8 cellular contexts compared by ENCODE assay signal in the genomic region with DNA sequence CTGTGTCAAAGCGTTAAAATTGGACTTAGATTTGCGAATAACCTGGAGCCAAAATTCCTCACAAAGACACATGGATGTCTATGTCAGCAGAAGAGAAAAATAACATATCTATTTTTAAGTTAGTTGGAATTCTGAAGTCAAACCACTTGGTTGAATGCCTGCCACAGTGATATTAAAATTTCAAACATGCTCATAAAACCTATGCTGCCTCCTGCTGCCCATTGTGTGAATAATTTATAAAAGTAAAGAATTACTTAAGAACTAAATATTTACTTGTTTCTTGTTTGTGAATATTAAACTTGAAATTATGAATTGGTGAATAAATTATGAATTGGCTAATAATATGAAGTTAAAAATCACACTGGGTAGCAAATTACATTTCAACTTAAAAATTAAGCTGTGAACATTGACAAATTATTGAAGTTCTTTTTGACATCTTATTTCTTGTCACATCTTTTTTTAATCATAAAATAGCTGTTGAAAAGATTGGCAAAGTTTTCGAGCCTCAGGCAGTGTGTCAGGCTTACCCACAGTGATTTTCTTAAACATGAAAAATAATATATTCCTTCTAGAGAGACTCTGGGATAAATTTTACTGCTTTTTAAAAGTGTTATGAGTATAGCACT. TPM values are rescaled to one million over a fixed set of nuclear protein-coding genes. Genes with fewer than 3 reads are reported as not detected.
A peak's percentile ranks its signal among the peaks of the same experiment; 100 is the strongest.
DNase-seq lines count a peak whose midpoint lies in the region; ATAC-seq, FAIRE-seq and TF ChIP-seq lines count a peak whose summit lies in the region.

No MANE protein-coding gene starts in this region.

- ATAC-seq in GM21360 (IDR thresholded peaks at IDR 0.05; ENCODE audit: unreplicated experiment) = no peak
- no peak for ATAC-seq in GM21528 (IDR thresholded peaks at IDR 0.05; ENCODE audit: low FRiP score, unreplicated experiment)
- ATAC-seq in HG03342 (IDR thresholded peaks at IDR 0.05; ENCODE audit: unreplicated experiment) = no peak

- H3K27me3 ChIP-seq in OCI-LY3 (ENCODE audit: low read depth, low read length) (no peaks in the 10 kb centered on the region), H1 (replicated peaks in 1 of 4; ENCODE audit: control insufficient read depth in 3 of 4, extremely low read depth in 1 of 4, insufficient read depth in 3 of 4, low read length in 3 of 4) (no peaks in the 10 kb centered on the region)

- no peak overlapping the region for H3K27ac ChIP-seq in OCI-LY3 (ENCODE audit: low read length)
- H3K27ac ChIP-seq in H1 (ENCODE audit: low read depth, low read length) = no peak overlapping the region

- H2BK20ac ChIP-seq in H1 (ENCODE audit: low read length) = no peak overlapping the region

- H3K4me2 ChIP-seq in OCI-LY3 (ENCODE audit: low read length) (no peak overlapping the region), H1 (ENCODE audit: insufficient read depth in 1 of 2, low read depth in 2 of 2, low read length in 2 of 2) (no peak overlapping the region)

- H3K4me3 ChIP-seq in OCI-LY3 (ENCODE audit: low read length) (no peak overlapping the region), H1 (ENCODE audit: extremely low read depth in 1 of 4, insufficient read depth in 2 of 4, low read depth in 3 of 4, low read length in 4 of 4) (no peak overlapping the region)

- no peak overlapping the region for H3K4me3 Mint-ChIP-seq in neural crest cell

- H3K9me3 ChIP-seq in OCI-LY3 (ENCODE audit: insufficient read depth, low read length) (no peaks in the 10 kb centered on the region), H1 (ENCODE audit: insufficient read depth in 2 of 2, low read depth in 1 of 2, low read length in 1 of 2) (no peaks in the 10 kb centered on the region)

- H4K91ac ChIP-seq in H1 (replicated peaks; ENCODE audit: insufficient read length, low read length) = no peak overlapping the region

- H2BK15ac ChIP-seq in H1 (ENCODE audit: low read length) = no peak overlapping the region

- no peak overlapping the region for H4K8ac ChIP-seq in H1 (ENCODE audit: extremely low read depth, insufficient read depth, low read length)

- no peaks in the 10 kb centered on the region for H3K4me1 Mint-ChIP-seq in neural crest cell

- H3K79me1 ChIP-seq in H1 (ENCODE audit: low read depth, low read length) = no peaks in the 10 kb centered on the region

- 76% methylated on average over 3 of the region's 3 CpGs; no CpG with 5 or more reads in 1 of the 2 experiments for WGBS in H1 (ENCODE audit: extremely low coverage in 1 of 2, insufficient coverage in 1 of 2, insufficient read length in 1 of 2, insufficient replicate concordance in 2 of 2, low coverage in 1 of 2, low lambda C conversion rate in 2 of 2, missing lambda C conversion rate in 1 of 2), 2 experiments

- FAIRE-seq in H1 (lab: Jason Lieb, UNC) = no peak

- H2AK5ac ChIP-seq in H1 (ENCODE audit: low read depth, low read length) = no peak overlapping the region

- no peak overlapping the region for H3K4ac ChIP-seq in H1 (replicated peaks; ENCODE audit: insufficient read length, low read depth, low read length)

- no peak for DNase-seq in GM10248 (ENCODE audit: extremely low spot score)
- DNase-seq in H1 (ENCODE audit: low read depth in 1 of 2, low spot score in 2 of 2) = no peak
- DNase-seq in neural crest cell (ENCODE audit: low read depth, low spot score) = no peak
- no peak for DNase-seq in DMS79 (lab: John Stamatoyannopoulos, UW)

- H3K23ac ChIP-seq in H1 (ENCODE audit: insufficient read length) = no peak overlapping the region

- H3K14ac ChIP-seq in H1 (ENCODE audit: insufficient read length) = no peak overlapping the region

- no peak overlapping the region for H3K18ac ChIP-seq in H1 (ENCODE audit: extremely low read depth, low read length)

- H3K4me1 ChIP-seq in OCI-LY3 (ENCODE audit: low read length) = peaks cover 4% of the 10 kb centered on the region; the same call in 1 of the 2 replicates
- no peaks in the 10 kb centered on the region for H3K4me1 ChIP-seq in H1 (replicated peaks in 1 of 4; ENCODE audit: control insufficient read depth in 3 of 4, insufficient read depth in 4 of 4, low read length in 3 of 4)

- no peak overlapping the region for H2BK12ac ChIP-seq in H1 (ENCODE audit: low read depth, low read length)

- POLR2A ChIA-PET in GM10248 (lab: Yijun Ruan, JAX) = no interaction called here
- POLR2A ChIA-PET in H1 (lab: Charles Lee; ENCODE audit: partially characterized antibody) = no interaction called here

- H3K9ac ChIP-seq in OCI-LY3 (ENCODE audit: low read length) (no peak overlapping the region), H1 (replicated peaks in 1 of 4; ENCODE audit: extremely low read depth in 1 of 4, low read depth in 3 of 4, low read length in 3 of 4) (no peak overlapping the region)

- H3K9me3 Mint-ChIP-seq in neural crest cell = no peaks in the 10 kb centered on the region

- H4K5ac ChIP-seq in H1 (ENCODE audit: insufficient read length, low read depth, low read length) = no peak overlapping the region

- no peak for TF ChIP-seq POLR2A in H1 (IDR thresholded peaks at IDR 0.05; ENCODE audit: control extremely low read depth in 1 of 2, low read depth in 2 of 2, low read length in 2 of 2)

- TF ChIP-seq RAD21 in H1 (IDR thresholded peaks at IDR 0.05 in 1 of 2, conservative IDR thresholded peaks at IDR 0.05 in 1 of 2; ENCODE audit: low read depth in 2 of 2, low read length in 2 of 2) = peak; percentile 65 to 66

- H4K20me1 ChIP-seq in OCI-LY3 (ENCODE audit: insufficient read depth, low read length) (no peaks in the 10 kb centered on the region), H1 (replicated peaks in 1 of 2; ENCODE audit: control insufficient read depth in 1 of 2, insufficient read depth in 2 of 2, low read length in 2 of 2) (no peaks in the 10 kb centered on the region)

- H2BK120ac ChIP-seq in H1 (replicated peaks; ENCODE audit: low read depth, low read length) = no peak overlapping the region

- H3K27me3 Mint-ChIP-seq in neural crest cell (ENCODE audit: low read depth) = no peaks in the 10 kb centered on the region

- H3K79me2 ChIP-seq in OCI-LY3 (ENCODE audit: low read length) (no peaks in the 10 kb centered on the region), H1 (ENCODE audit: control insufficient read depth in 1 of 2, insufficient read depth in 2 of 2, low read length in 2 of 2) (no peaks in the 10 kb centered on the region)

- H2BK5ac ChIP-seq in H1 (ENCODE audit: low read depth, low read length) = no peak overlapping the region

- H3K27ac Mint-ChIP-seq in neural crest cell (ENCODE audit: unreplicated experiment) = no peak overlapping the region

- no peaks in the 10 kb centered on the region for H3K36me3 Mint-ChIP-seq in neural crest cell (ENCODE audit: low read depth)

- H3K23me2 ChIP-seq in H1 (ENCODE audit: low read depth, low read length) = no peaks in the 10 kb centered on the region

- TF ChIP-seq CTCF in GM10248 (IDR thresholded peaks at IDR 0.05; ENCODE audit: control extremely low read depth, extremely low read depth, low read depth, missing control alignments) (peak; percentile 58), OCI-LY3 (IDR thresholded peaks at IDR 0.05; ENCODE audit: low read depth, low read length) (peak; percentile 66), H1 (IDR thresholded peaks at IDR 0.05; ENCODE audit: control extremely low read depth in 1 of 3, insufficient read depth in 1 of 3, low read depth in 1 of 3, low read length in 3 of 3) (peak in 1 of 3 experiments; percentile 28; a peak in 1 of 4 replicates), neural crest cell (conservative IDR thresholded peaks at IDR 0.05) (peak; percentile 80)

- H3K56ac ChIP-seq in H1 (replicated peaks; ENCODE audit: insufficient read length, low read depth, low read length) = no peak overlapping the region

- TF ChIP-seq EP300 in H1 (IDR thresholded peaks at IDR 0.05; ENCODE audit: borderline replicate concordance in 1 of 2, low read depth in 2 of 2, low read length in 2 of 2) = no peak

- CTCF ChIA-PET in GM10248 (lab: Yijun Ruan, JAX) = interaction anchor here (0.6 to 1.1 kb wide), 7 partner anchors 10 to 305 kb away, joined by 3 to 7 read pairs (median 4); no protein-coding TSS in a partner anchor
- CTCF ChIA-PET in H1 (lab: Charles Lee; ENCODE audit: partially characterized antibody) = interaction anchor here (0.7 to 1.0 kb wide), 5 partner anchors 9 to 261 kb away, joined by 3 to 4 read pairs (median 3); no protein-coding TSS in a partner anchor

- no peak overlapping the region for H2AFZ ChIP-seq in OCI-LY3 (ENCODE audit: low read depth, low read length)
- no peak overlapping the region for H2AFZ ChIP-seq in H1 (ENCODE audit: low read length)

- H3K36me3 ChIP-seq in OCI-LY3 (replicated peaks; ENCODE audit: low read depth, low read length) (no peaks in the 10 kb centered on the region), H1 (ENCODE audit: control insufficient read depth in 2 of 4, insufficient read depth in 4 of 4, low read length in 3 of 4) (no peaks in the 10 kb centered on the region; a peak in 1 of 8 replicates)

TF ChIP-seq in H1, 55 proteins besides CTCF, POLR2A, EP300 and RAD21 (continues in another document):
- no peak for TF ChIP-seq BRCA1 (IDR thresholded peaks at IDR 0.05; ENCODE audit: low read depth, low read length)
- TF ChIP-seq BCL11A (IDR thresholded peaks at IDR 0.05; ENCODE audit: low read depth in 2 of 2, low read length in 2 of 2) = no peak
- TF ChIP-seq USF2 (IDR thresholded peaks at IDR 0.05; ENCODE audit: low read length) = no peak
- TF ChIP-seq TAF7 (optimal IDR thresholded peaks at IDR 0.05; ENCODE audit: borderline replicate concordance, low read depth, low read length) = no peak
- no peak for TF ChIP-seq KDM1A (IDR thresholded peaks at IDR 0.05; ENCODE audit: borderline replicate concordance, low read length)
- no peak for TF ChIP-seq FOSL1 (IDR thresholded peaks at IDR 0.05; ENCODE audit: insufficient read depth, low read depth, low read length)
- no peak for TF ChIP-seq SIRT6 (IDR thresholded peaks at IDR 0.05; ENCODE audit: low read length)
- TF ChIP-seq NRF1 (IDR thresholded peaks at IDR 0.05; ENCODE audit: low read depth, low read length) = no peak

RNA-seq across cellular contexts. Expression of gene FABP2, which starts 35.4 kb away (rescaled TPM):
- not detected in 2 replicates for total RNA-seq in H1 (2021; fragmentation: NEBNext Ultra II Directional; extraction: Animal tissue kit (Norgen Biotek cat#: 25700))
- not detected in 2 replicates for polyA plus RNA-seq in H1 (2011; rRNA removed)
- polyA plus RNA-seq in H1 (2011; cell fraction: cytosol; rRNA removed) = not detected
- not detected for polyA plus RNA-seq in H1 (2011; cell fraction: nucleus; rRNA removed)
- polyA plus RNA-seq in H1 (2012, experiment 1 of 2) = not detected in 4 replicates
- polyA plus RNA-seq in H1 (2012, experiment 2 of 2) = not detected
- polyA plus RNA-seq in H1 (2013, experiment 1 of 2) = not detected
- not detected for polyA plus RNA-seq in H1 (2013, experiment 2 of 2)
- not detected in 2 replicates for polyA minus RNA-seq in H1 (2011; rRNA and poly(A)+ RNA removed)
- not detected for polyA minus RNA-seq in H1 (2011; cell fraction: cytosol; rRNA and poly(A)+ RNA removed)
- not detected for polyA minus RNA-seq in H1 (2011; cell fraction: nucleus; rRNA and poly(A)+ RNA removed)
- total RNA-seq in neural crest cell = not detected in 2 replicates
